Comparison of ENCODE assay signal across 8 cellular contexts in genomic region chr11:73376803-73377629, GRCh38. TPM values are rescaled to one million over a fixed set of nuclear protein-coding genes. Genes with fewer than 3 reads are reported as not detected.
DNase-seq lines count a peak whose midpoint lies in the region; ATAC-seq, FAIRE-seq and TF ChIP-seq lines count a peak whose summit lies in the region.

No MANE protein-coding gene starts in this region.

- WGBS in A549 (ENCODE audit: missing lambda C conversion rate), result 11% methylated on average over 33 of the region's 56 CpGs
- 10 to 22% methylated on average over 7 to 45 of the region's 56 CpGs for WGBS in testis, 2 donors

- TF ChIP-seq CTCF in A549 (IDR thresholded peaks at IDR 0.05) (no peak), testis (IDR thresholded peaks at IDR 0.05) (no peak)

- intact Hi-C loops in testis (cut with DNase I; ENCODE audit: low total_unique reads), result loop anchor here (10.0 kb wide), 1 partner anchor 72 kb away; the partner anchor contains the start of gene ARHGEF17

- TF ChIP-seq RAD21 in A549 (conservative IDR thresholded peaks at IDR 0.05 in 1 of 2, IDR thresholded peaks at IDR 0.05 in 1 of 2), result no peak

- H3K36me3 ChIP-seq in testis (ENCODE audit: low read depth, missing control alignments), result no peaks in the 10 kb centered on the region

- H3K9me3 ChIP-seq in A549 (no peaks in the 10 kb centered on the region), testis (no peaks in the 10 kb centered on the region)

- TF ChIP-seq EP300 in A549 (IDR thresholded peaks at IDR 0.05), result no peak

- H3K27me3 ChIP-seq in testis, result no peaks in the 10 kb centered on the region

- POLR2A ChIA-PET in A549 (lab: Yijun Ruan, JAX), result interaction anchor here (0.8 to 1.3 kb wide), 2 partner anchors 26 to 69 kb away, joined by 4 to 7 read pairs; partner anchors contain the start of gene ARHGEF17

- H3K4me3 ChIP-seq in A549 (peak overlapping the region; percentile 59), testis (peak overlapping the region; percentile 69 to 74)

- H3K4me1 ChIP-seq in A549 (peaks cover 23% of the 10 kb centered on the region), testis (no peaks in the 10 kb centered on the region)

- H3K27ac ChIP-seq in A549, result peak overlapping the region; percentile 75 to 93
- H3K27ac ChIP-seq in testis, result peak overlapping the region; percentile 29 to 85

- peak; percentile 44; the same call in 1 of the 2 replicates for TF ChIP-seq POLR2A in A549 (IDR thresholded peaks at IDR 0.05; ENCODE audit: low read length)
- peak; percentile 57 for TF ChIP-seq POLR2A in GM18526 (IDR thresholded peaks at IDR 0.05; ENCODE audit: extremely low read depth, insufficient read length)
- peak; percentile 89 for TF ChIP-seq POLR2A in Raji (IDR thresholded peaks at IDR 0.05; ENCODE audit: insufficient read depth, low read depth, low read length)
- no peak for TF ChIP-seq POLR2A in testis (IDR thresholded peaks at IDR 0.05)

- ATAC-seq in A549 (peak; percentile 26 to 30; a peak in 5 of 6 replicates), HG03439 (IDR thresholded peaks at IDR 0.05; ENCODE audit: unreplicated experiment) (peak; percentile 4)

- no peak for FAIRE-seq in A549 (lab: Jason Lieb, UNC)

- CTCF ChIA-PET in A549 (lab: Yijun Ruan, JAX), result interaction anchor here (0.6 to 39.3 kb wide), 12 partner anchors 12 to 1194 kb away, joined by 3 to 667 read pairs (median 3); no protein-coding TSS in a partner anchor

- H3K4me2 ChIP-seq in A549, result peak overlapping the region; percentile 66

- peak; percentile 82 to 83 for DNase-seq in A549 (ENCODE audit: low read depth in 1 of 2, low spot score in 1 of 2)
- peak; percentile 64 for DNase-seq in activated gamma-delta T cell (lab: John Stamatoyannopoulos, UW)
- peak; percentile 54 for DNase-seq in foreskin melanocyte
- peak in 40 of 56 donors; percentile 23 to 86 (median 52) for DNase-seq in nucleus accumbens (lab: John Stamatoyannopoulos, UW)
- peak; percentile 55 for DNase-seq in testis

TF ChIP-seq in A549, 52 proteins besides CTCF, POLR2A, EP300 and RAD21:
- TF ChIP-seq PBX3 (IDR thresholded peaks at IDR 0.05), result no peak
- TF ChIP-seq HOXA7 (CRISPR knock-in tag; IDR thresholded peaks at IDR 0.05), result no peak
- no peak for TF ChIP-seq NFE2L2 (conservative IDR thresholded peaks at IDR 0.05; ENCODE audit: low read length)
- TF ChIP-seq, protein P1, sequence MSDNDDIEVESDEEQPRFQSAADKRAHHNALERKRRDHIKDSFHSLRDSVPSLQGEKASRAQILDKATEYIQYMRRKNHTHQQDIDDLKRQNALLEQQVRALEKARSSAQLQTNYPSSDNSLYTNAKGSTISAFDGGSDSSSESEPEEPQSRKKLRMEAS (IDR thresholded peaks at IDR 0.05), result peak; percentile 44; the same call in 1 of the 2 replicates
- no peak for TF ChIP-seq USF2 (IDR thresholded peaks at IDR 0.05)
- TF ChIP-seq ZFP36 (IDR thresholded peaks at IDR 0.05; ENCODE audit: borderline replicate concordance, partially characterized antibody), result no peak
- no peak for TF ChIP-seq BHLHE40 (IDR thresholded peaks at IDR 0.05; ENCODE audit: low read depth, low read length)
- TF ChIP-seq SMC3 (IDR thresholded peaks at IDR 0.05), result no peak
- TF ChIP-seq TFCP2L1 (CRISPR knock-in tag; IDR thresholded peaks at IDR 0.05), result peak; percentile 33; the same call in 1 of the 2 replicates
- no peak for TF ChIP-seq NPAS2 (CRISPR knock-in tag; IDR thresholded peaks at IDR 0.05; ENCODE audit: borderline replicate concordance)
- no peak for TF ChIP-seq RNF2 (IDR thresholded peaks at IDR 0.05; ENCODE audit: borderline replicate concordance, low read depth)
- TF ChIP-seq HOXB13 (CRISPR knock-in tag; IDR thresholded peaks at IDR 0.05; ENCODE audit: low read depth), result no peak
- no peak for TF ChIP-seq CBX2 (IDR thresholded peaks at IDR 0.05; ENCODE audit: borderline replicate concordance, low read depth)
- no peak for TF ChIP-seq PHF8 (IDR thresholded peaks at IDR 0.05; ENCODE audit: borderline replicate concordance, low read depth)
- no peak for TF ChIP-seq FOSL2 (IDR thresholded peaks at IDR 0.05)
- peak; percentile 78 for TF ChIP-seq FOSL2 (CRISPR knock-in tag; IDR thresholded peaks at IDR 0.05)
- TF ChIP-seq JUNB (IDR thresholded peaks at IDR 0.05), result no peak
- TF ChIP-seq MYC (IDR thresholded peaks at IDR 0.05; ENCODE audit: borderline replicate concordance, low read length), result peak; percentile 49; the same call in 1 of the 2 replicates
- no peak for TF ChIP-seq RARB (CRISPR knock-in tag; IDR thresholded peaks at IDR 0.05)
- TF ChIP-seq EHF (CRISPR knock-in tag; IDR thresholded peaks at IDR 0.05), result no peak
- TF ChIP-seq MAZ (IDR thresholded peaks at IDR 0.05; ENCODE audit: borderline replicate concordance, low read depth, low read length), result no peak
- no peak for TF ChIP-seq RCOR1 (IDR thresholded peaks at IDR 0.05; ENCODE audit: low read depth, low read length)
TF ChIP-seq in A549: peak in this region for 4.

RNA-seq across cellular contexts. Expression of gene RELT, which starts 0.8 kb away (rescaled TPM):
- 2.9 TPM in 2 replicates for polyA plus RNA-seq in A549 (2011; rRNA removed)
- 7.0 and 8.7 TPM in 2 replicates for polyA plus RNA-seq in A549 (2012; cell fraction: cytosol; rRNA removed)
- polyA plus RNA-seq in A549 (2012; cell fraction: nucleus; rRNA removed), result 35.5 and 39.3 TPM in 2 replicates
- polyA plus RNA-seq in A549 (2017; fragmentation: RNase III; extraction: RNeasy Plus Mini Kit Qiagen cat#74134 plus additional on column Dnase treatment), result 5.1 to 6.3 TPM (median 5.2 TPM) in 3 replicates
- 3.7 and 4.5 TPM in 2 replicates for polyA minus RNA-seq in A549 (2011; rRNA and poly(A)+ RNA removed)
- 1 to 10 TPM; 8.4 to 8.6 TPM for total RNA-seq in testis
- 6.2 TPM for polyA plus RNA-seq in testis (ENCODE audit: insufficient read depth, low read depth, low replicate concordance)

Comparison
In these comparisons a context has a peak if more than half of its experiments do, and no peak if none do; other contexts are left out.
1. Peak in every context shown above with its lines: DNase-seq, ATAC-seq, H3K4me3 ChIP-seq and H3K27ac ChIP-seq.